9 cellular contexts compared by ENCODE assay signal in genomic region chr17:44354582-44355309, GRCh38. TPM values are rescaled to one million over a fixed set of nuclear protein-coding genes. Genes with fewer than 3 reads are reported as not detected.
DNase-seq lines count a peak whose midpoint lies in the region; ATAC-seq and TF ChIP-seq lines count a peak whose summit lies in the region.
"Had no signal": no experiment of that assay in that cellular context is flagged by ENCODE, and none has a peak within 500 bp of the region (broad histone marks: within the 10 kb centered on the region; RNA-seq: fewer than 3 reads in every experiment).

No MANE protein-coding gene starts in this region.

- ATAC-seq in activated T-cell treated with anti-CD3 and anti-CD28 coated beads, Interleukin-2, amount 50 U/mL, for 72 hours (replicated peaks in 1 of 2), result peak; percentile 61 to 63

- TF ChIP-seq POLR2A in NB4 (IDR thresholded peaks at IDR 0.05; ENCODE audit: extremely low read depth, insufficient read length), result no peak

- H3K27ac Mint-ChIP-seq in activated T-cell treated with anti-CD3 and anti-CD28 coated beads, Interleukin-2, amount 50 U/mL, for 72 hours, result no peak overlapping the region

- H3K79me2 ChIP-seq in hepatocyte, result no peaks in the 10 kb centered on the region

- no peaks in the 10 kb centered on the region for H3K9me3 ChIP-seq in hepatocyte (ENCODE audit: low read depth)
- H3K9me3 ChIP-seq: pancreas had no signal

- TF ChIP-seq CTCF in NB4 (IDR thresholded peaks at IDR 0.05; ENCODE audit: low read depth, low read length) (peak; percentile 34), hepatocyte (IDR thresholded peaks at IDR 0.05; ENCODE audit: poor library complexity) (peak; percentile 51)

- peak overlapping the region; percentile 77 for H3K4me2 ChIP-seq in hepatocyte

- H2AFZ ChIP-seq in hepatocyte, result no peak overlapping the region

- no peaks in the 10 kb centered on the region for H3K4me1 Mint-ChIP-seq in activated T-cell treated with anti-CD3 and anti-CD28 coated beads, Interleukin-2, amount 50 U/mL, for 72 hours (ENCODE audit: low read depth)

- DNase-seq in NB4 (ENCODE audit: low read depth) (peak; percentile 76), hepatocyte (ENCODE audit: low spot score) (peak; percentile 74), superior temporal gyrus (ENCODE audit: extremely low spot score) (no peak), HPDE6-E6E7 (ENCODE audit: extremely low spot score) (no peak), DMS153 treated with DMSO at 0.1 percent for 48 hours (lab: John Stamatoyannopoulos, UW; ENCODE audit: unreplicated experiment) (no peak)
- peak; percentile 81 to 82 for DNase-seq in activated T-cell treated with anti-CD3 and anti-CD28 coated beads, Interleukin-2, amount 50 U/mL, for 72 hours
- DNase-seq in stimulated activated CD8-positive, alpha-beta memory T cell treated with anti-CD3 and anti-CD28 coated beads, Interleukin-4, amount 100 ng/mL, for 1 hour (ENCODE audit: low read depth in 2 of 2, low spot score in 1 of 2), result peak; percentile 41 to 49

- H3K9me2 ChIP-seq in hepatocyte (replicated peaks; ENCODE audit: insufficient read depth), result no peaks in the 10 kb centered on the region

- WGBS in hepatocyte (ENCODE audit: low lambda C conversion rate, missing lambda C conversion rate), result 41% methylated on average over 62 of the region's 67 CpGs

- no peaks in the 10 kb centered on the region for H4K20me1 ChIP-seq in hepatocyte (ENCODE audit: insufficient read depth, poor library complexity, severe bottlenecking)

- peaks cover 0 to 3% of the 10 kb centered on the region in 2 donors for H3K36me3 Mint-ChIP-seq in activated T-cell treated with anti-CD3 and anti-CD28 coated beads, Interleukin-2, amount 50 U/mL, for 72 hours (ENCODE audit: insufficient read depth in 2 of 2)

- no peak overlapping the region for H3K4me3 ChIP-seq in NB4 (ENCODE audit: low read depth, low read length)
- H3K4me3 ChIP-seq in hepatocyte, result no peak overlapping the region
- H3K4me3 ChIP-seq: SK-N-MC had no signal

- H3K4me3 Mint-ChIP-seq in activated T-cell treated with anti-CD3 and anti-CD28 coated beads, Interleukin-2, amount 50 U/mL, for 72 hours, result peak overlapping the region; percentile 66 to 74

- no peaks in the 10 kb centered on the region for H3K27me3 ChIP-seq in hepatocyte
- H3K27me3 ChIP-seq: pancreas had no signal

- no peaks in the 10 kb centered on the region for H3K27me3 Mint-ChIP-seq in activated T-cell treated with anti-CD3 and anti-CD28 coated beads, Interleukin-2, amount 50 U/mL, for 72 hours (ENCODE audit: low read depth)

- H3K9me3 Mint-ChIP-seq in activated T-cell treated with anti-CD3 and anti-CD28 coated beads, Interleukin-2, amount 50 U/mL, for 72 hours, result no peaks in the 10 kb centered on the region

- no peaks in the 10 kb centered on the region for H3K36me3 ChIP-seq in hepatocyte (replicated peaks; ENCODE audit: insufficient read depth, low read depth)

- H3K4me1 ChIP-seq in hepatocyte (ENCODE audit: insufficient read depth), result peaks cover 4% of the 10 kb centered on the region
- H3K4me1 ChIP-seq: pancreas had no signal

- H3K27ac ChIP-seq in hepatocyte, result no peak overlapping the region
- H3K27ac ChIP-seq: pancreas, SK-N-MC had no signal

RNA-seq across cellular contexts. Expression of gene FAM171A2, which starts 8.9 kb away (rescaled TPM):
- under 1 TPM; 0.14 to 0.41 TPM for total RNA-seq in activated T-cell treated with anti-CD3 and anti-CD28 coated beads, Interleukin-2, amount 50 U/mL, for 72 hours
- 12.8 and 13.9 TPM in 2 replicates for total RNA-seq in hepatocyte
- polyA plus RNA-seq in hepatocyte, result 19.4 and 22.8 TPM in 2 replicates

RNA-seq across cellular contexts. Expression of gene GRN, which starts 9.6 kb away (rescaled TPM):
- 10 to 100 TPM; 57.8 to 58.7 TPM for total RNA-seq in activated T-cell treated with anti-CD3 and anti-CD28 coated beads, Interleukin-2, amount 50 U/mL, for 72 hours
- 210 and 299 TPM in 2 replicates for total RNA-seq in hepatocyte
- polyA plus RNA-seq in hepatocyte, result 785 and 828 TPM in 2 replicates

RNA-seq across cellular contexts. Expression of gene SLC25A39, which starts 30.1 kb away (rescaled TPM):
- 10 to 100 TPM; 83.6 to 97.2 TPM for total RNA-seq in activated T-cell treated with anti-CD3 and anti-CD28 coated beads, Interleukin-2, amount 50 U/mL, for 72 hours
- total RNA-seq in hepatocyte, result 92.7 and 108 TPM in 2 replicates
- polyA plus RNA-seq in hepatocyte, result 179 and 191 TPM in 2 replicates

RNA-seq across cellular contexts. Expression of gene ITGA2B, which starts 34.7 kb away (rescaled TPM):
- 1 to 10 TPM; 2.1 to 3.2 TPM for total RNA-seq in activated T-cell treated with anti-CD3 and anti-CD28 coated beads, Interleukin-2, amount 50 U/mL, for 72 hours
- 0.77 TPM in 1 of 2 replicates, not detected in the other for total RNA-seq in hepatocyte
- polyA plus RNA-seq in hepatocyte, result 1.0 and 3.6 TPM in 2 replicates

RNA-seq across cellular contexts. Expression of gene RUNDC3A, which starts 46.3 kb away (rescaled TPM):
- 1 to 10 TPM in 1 of 2 donors, under 1 TPM in 1; 0.35 to 1.4 TPM for total RNA-seq in activated T-cell treated with anti-CD3 and anti-CD28 coated beads, Interleukin-2, amount 50 U/mL, for 72 hours
- total RNA-seq in hepatocyte, result 2.0 and 2.1 TPM in 2 replicates
- polyA plus RNA-seq in hepatocyte, result 0.40 and 2.3 TPM in 2 replicates

Comparison
In these comparisons a context has a peak if more than half of its experiments do, and no peak if none do; other contexts are left out.
1. DNase-seq: peak in NB4 (single experiment), activated T-cell treated with anti-CD3 and anti-CD28 coated beads, Interleukin-2, amount 50 U/mL, for 72 hours (2 of 2), hepatocyte (single experiment) and stimulated activated CD8-positive, alpha-beta memory T cell treated with anti-CD3 and anti-CD28 coated beads, Interleukin-4, amount 100 ng/mL, for 1 hour (2 of 2); none in superior temporal gyrus (single experiment), HPDE6-E6E7 (single experiment) and DMS153 treated with DMSO at 0.1 percent for 48 hours (single experiment).